Comparison of ENCODE assay signal across 19 cellular contexts in genomic region chr22:20141186-20142077, GRCh38. TPM values are rescaled to one million over a fixed set of nuclear protein-coding genes. Genes with fewer than 3 reads are reported as not detected.
DNase-seq lines count a peak whose midpoint lies in the region; ATAC-seq and TF ChIP-seq lines count a peak whose summit lies in the region.
"Had no signal": no experiment of that assay in that cellular context is flagged by ENCODE, and none has a peak within 500 bp of the region (broad histone marks: within the 10 kb centered on the region; RNA-seq: fewer than 3 reads in every experiment).

No MANE protein-coding gene starts in this region.

- no peak overlapping the region for H4K91ac ChIP-seq in mesenchymal stem cell (ENCODE audit: low read length)

- peak overlapping the region in 1 of 2 experiments; percentile 11 for H3K18ac ChIP-seq in mesenchymal stem cell (ENCODE audit: low read depth in 1 of 2, low read length in 2 of 2)

- H3K4me1 ChIP-seq in mesenchymal stem cell (ENCODE audit: control insufficient read depth, insufficient read depth, low read depth, low read length) = peaks cover 53% of the 10 kb centered on the region
- peaks cover 19% of the 10 kb centered on the region for H3K4me1 ChIP-seq in SJCRH30

- H3K27ac ChIP-seq in mesenchymal stem cell (ENCODE audit: low read length, poor library complexity, severe bottlenecking) (peak overlapping the region; percentile 82), SJCRH30 (no peak overlapping the region)
- H3K27ac ChIP-seq: esophagus muscularis mucosa, HL-60, transverse colon had no signal

- no peak overlapping the region for H4K8ac ChIP-seq in mesenchymal stem cell (ENCODE audit: low read length)

- H3K4me3 ChIP-seq in AG04449 (ENCODE audit: low read depth, low read length) = no peak overlapping the region
- H3K4me3 ChIP-seq in mesenchymal stem cell (ENCODE audit: insufficient read depth in 1 of 2, low read depth in 1 of 2, low read length in 2 of 2) = no peak overlapping the region
- no peak overlapping the region for H3K4me3 ChIP-seq in SJCRH30
- H3K4me3 ChIP-seq: esophagus muscularis mucosa, transverse colon had no signal

- H3K14ac ChIP-seq in mesenchymal stem cell (ENCODE audit: low read length in 2 of 2) = peak overlapping the region in 1 of 2 experiments; percentile 44

- peak overlapping the region; percentile 45 for H3K9ac ChIP-seq in mesenchymal stem cell (ENCODE audit: low read length)

- H3K9me3 ChIP-seq in mesenchymal stem cell (ENCODE audit: control insufficient read depth, low read length) (no peaks in the 10 kb centered on the region), SJCRH30 (replicated peaks) (no peaks in the 10 kb centered on the region)
- H3K9me3 ChIP-seq: esophagus muscularis mucosa, transverse colon had no signal

- peaks cover 13% of the 10 kb centered on the region for H3K4me1 Mint-ChIP-seq in HFFc6 (ENCODE audit: low read depth)

- TF ChIP-seq CTCF in AG04449 (IDR thresholded peaks at IDR 0.05; ENCODE audit: insufficient read depth, low read length, missing control alignments) (no peak), HFFc6 (IDR thresholded peaks at IDR 0.05) (no peak)

- POLR2A ChIA-PET in AG04449 (lab: Yijun Ruan, JAX) = no interaction called here

- H3K23ac ChIP-seq in mesenchymal stem cell (ENCODE audit: low read length in 2 of 2) = no peak overlapping the region

- no peaks in the 10 kb centered on the region for H3K27me3 Mint-ChIP-seq in HFFc6 (ENCODE audit: insufficient read depth)
- H3K27me3 Mint-ChIP-seq: activated naive CD4-positive, alpha-beta T cell treated with anti-CD3 and anti-CD28 coated beads, Interleukin-2, amount 50 U/mL, for 24 hours had no signal

- peaks cover 44% of the 10 kb centered on the region for H3K79me1 ChIP-seq in mesenchymal stem cell (replicated peaks; ENCODE audit: low read length, poor library complexity, severe bottlenecking)

- H2BK12ac ChIP-seq in mesenchymal stem cell (ENCODE audit: low read length in 2 of 2) = no peak overlapping the region

- H3K9me3 Mint-ChIP-seq in HFFc6 = no peaks in the 10 kb centered on the region
- H3K9me3 Mint-ChIP-seq: activated naive CD4-positive, alpha-beta T cell treated with anti-CD3 and anti-CD28 coated beads, Interleukin-2, amount 50 U/mL, for 24 hours had no signal

- H2BK15ac ChIP-seq in mesenchymal stem cell (ENCODE audit: low read depth, poor library complexity, severe bottlenecking) = no peak overlapping the region

- no peak overlapping the region for H3K4ac ChIP-seq in mesenchymal stem cell (ENCODE audit: low read depth in 1 of 2, low read length in 2 of 2)

- H3K36me3 Mint-ChIP-seq in HFFc6 (ENCODE audit: low read depth) = 0 out of 2 replicates have a peak, but pooled peaks cover 3% of the 10 kb centered on the region
- H3K36me3 Mint-ChIP-seq: activated naive CD4-positive, alpha-beta T cell treated with anti-CD3 and anti-CD28 coated beads, Interleukin-2, amount 50 U/mL, for 24 hours had no signal

- H3K36me3 ChIP-seq in mesenchymal stem cell (ENCODE audit: control insufficient read depth in 1 of 2, insufficient read depth in 2 of 2, low read depth in 1 of 2, low read length in 2 of 2) (peaks cover 18 to 68% of the 10 kb centered on the region in 2 experiments), SJCRH30 (no peaks in the 10 kb centered on the region)
- H3K36me3 ChIP-seq: transverse colon had no signal

- H2AK5ac ChIP-seq in mesenchymal stem cell (ENCODE audit: low read length, severe bottlenecking) = peak overlapping the region; percentile 37

- DNase-seq in AG04449 (ENCODE audit: low read depth, low spot score) (peak; percentile 55), HFFc6 (peak; percentile 82), astrocyte of the hippocampus (ENCODE audit: low read depth, low spot score) (peak; percentile 91), mesenchymal stem cell (peak; percentile 49), epidermal melanocyte (ENCODE audit: insufficient read length, low spot score) (no peak), NOMO-1 treated with DMSO at 0.1 percent for 48 hours (lab: John Stamatoyannopoulos, UW; ENCODE audit: unreplicated experiment) (no peak), SJCRH30 (no peak)
- DNase-seq: activated CD4-positive, CD25-positive, alpha-beta regulatory T cell treated with anti-CD3 and anti-CD28 coated beads, Interleukin-2, amount 50 U/mL, for 72 hours; C1 segment of cervical spinal cord; NCI-H446 treated with DMSO at 0.1 percent for 48 hours; OCI-M1; posterior cingulate gyrus; stimulated activated CD8-positive, alpha-beta memory T cell treated with anti-CD3 and anti-CD28 coated beads, Interleukin-4, amount 100 ng/mL, for 48 hours; transverse colon had no signal

- no peak overlapping the region for H2AFZ ChIP-seq in mesenchymal stem cell (ENCODE audit: low read depth, low read length)

- no peak overlapping the region for H2BK120ac ChIP-seq in mesenchymal stem cell (ENCODE audit: low read depth, low read length)

- peak overlapping the region; percentile 75 for H3K27ac Mint-ChIP-seq in HFFc6
- H3K27ac Mint-ChIP-seq: activated naive CD4-positive, alpha-beta T cell treated with anti-CD3 and anti-CD28 coated beads, Interleukin-2, amount 50 U/mL, for 24 hours had no signal

- peak overlapping the region; percentile 39 for H2BK5ac ChIP-seq in mesenchymal stem cell (ENCODE audit: low read depth, low read length, poor library complexity, severe bottlenecking)

- no peak overlapping the region for H3K4me3 Mint-ChIP-seq in HFFc6
- H3K4me3 Mint-ChIP-seq: activated naive CD4-positive, alpha-beta T cell treated with anti-CD3 and anti-CD28 coated beads, Interleukin-2, amount 50 U/mL, for 24 hours had no signal

- 83% methylated on average over 22 of the region's 22 CpGs for WGBS in mesenchymal stem cell

- no peak for ATAC-seq in HG02884 (IDR thresholded peaks at IDR 0.05; ENCODE audit: unreplicated experiment)

- H3K27me3 ChIP-seq in mesenchymal stem cell (ENCODE audit: control insufficient read depth in 1 of 2, insufficient read depth in 1 of 2, low read length in 2 of 2) (no peaks in the 10 kb centered on the region), SJCRH30 (no peaks in the 10 kb centered on the region)
- H3K27me3 ChIP-seq: esophagus muscularis mucosa, transverse colon had no signal

- H3K4me2 ChIP-seq in mesenchymal stem cell (ENCODE audit: low read length, poor library complexity, severe bottlenecking) = no peak overlapping the region

- CTCF ChIA-PET in AG04449 (lab: Yijun Ruan, JAX) = no interaction called here

RNA-seq across cellular contexts. Expression of gene CCDC188, which starts 9.4 kb away (rescaled TPM):
- 1 to 10 TPM in 4 of 6 experiments, under 1 TPM in 1, not detected in 1; 0.54 to 3.9 (median 2.8) TPM for total RNA-seq in HFFc6 (2021; fragmentation: NEBNext Ultra II Directional; extraction: Animal tissue kit (Norgen Biotek cat#: 25700))
- polyA plus RNA-seq in mesenchymal stem cell (2013, experiment 1 of 2) = not detected
- not detected for polyA plus RNA-seq in mesenchymal stem cell (2013, experiment 2 of 2)
- not detected in 2 replicates for total RNA-seq in SJCRH30 (2014; rRNA removed; shearing (Covaris generic))
- total RNA-seq: mononuclear cell had no signal

RNA-seq across cellular contexts. Expression of gene ZDHHC8, which starts 9.8 kb away (rescaled TPM):
- total RNA-seq in HFFc6 (2021; fragmentation: NEBNext Ultra II Directional; extraction: Animal tissue kit (Norgen Biotek cat#: 25700)) = 100 to 1,000 TPM in 3 of 6 experiments, 10 to 100 TPM in 3; 91.8 to 119 (median 99.1) TPM
- 53.0 TPM for polyA plus RNA-seq in mesenchymal stem cell (2013, experiment 1 of 2)
- 50.1 TPM for polyA plus RNA-seq in mesenchymal stem cell (2013, experiment 2 of 2)
- 13.6 and 16.4 TPM in 2 replicates for total RNA-seq in SJCRH30 (2014; rRNA removed; shearing (Covaris generic))

RNA-seq across cellular contexts. Expression of gene TRMT2A, which starts 24.4 kb away (rescaled TPM):
- total RNA-seq in HFFc6 (2021; fragmentation: NEBNext Ultra II Directional; extraction: Animal tissue kit (Norgen Biotek cat#: 25700)) = 10 to 100 TPM; 31.1 to 44.9 (median 38.5) TPM
- polyA plus RNA-seq in mesenchymal stem cell (2013, experiment 1 of 2) = 20.4 TPM
- 22.5 TPM for polyA plus RNA-seq in mesenchymal stem cell (2013, experiment 2 of 2)
- total RNA-seq in SJCRH30 (2014; rRNA removed; shearing (Covaris generic)) = 23.6 and 28.3 TPM in 2 replicates

RNA-seq across cellular contexts. Expression of gene RANBP1, which starts 25.5 kb away (rescaled TPM):
- 100 to 1,000 TPM; 177 to 231 (median 226) TPM for total RNA-seq in HFFc6 (2021; fragmentation: NEBNext Ultra II Directional; extraction: Animal tissue kit (Norgen Biotek cat#: 25700))
- polyA plus RNA-seq in mesenchymal stem cell (2013, experiment 1 of 2) = 126 TPM
- polyA plus RNA-seq in mesenchymal stem cell (2013, experiment 2 of 2) = 125 TPM
- 624 and 627 TPM in 2 replicates for total RNA-seq in SJCRH30 (2014; rRNA removed; shearing (Covaris generic))

Comparison
In these comparisons a context has a peak if more than half of its experiments do, and no peak if none do; other contexts are left out.
1. DNase-seq: peak in AG04449 (single experiment), HFFc6 (single experiment), astrocyte of the hippocampus (single experiment) and mesenchymal stem cell (single experiment); none in epidermal melanocyte (single experiment), NOMO-1 treated with DMSO at 0.1 percent for 48 hours (single experiment) and SJCRH30 (0 of 2).